8 cellular contexts compared by ENCODE assay signal in the genomic region with DNA sequence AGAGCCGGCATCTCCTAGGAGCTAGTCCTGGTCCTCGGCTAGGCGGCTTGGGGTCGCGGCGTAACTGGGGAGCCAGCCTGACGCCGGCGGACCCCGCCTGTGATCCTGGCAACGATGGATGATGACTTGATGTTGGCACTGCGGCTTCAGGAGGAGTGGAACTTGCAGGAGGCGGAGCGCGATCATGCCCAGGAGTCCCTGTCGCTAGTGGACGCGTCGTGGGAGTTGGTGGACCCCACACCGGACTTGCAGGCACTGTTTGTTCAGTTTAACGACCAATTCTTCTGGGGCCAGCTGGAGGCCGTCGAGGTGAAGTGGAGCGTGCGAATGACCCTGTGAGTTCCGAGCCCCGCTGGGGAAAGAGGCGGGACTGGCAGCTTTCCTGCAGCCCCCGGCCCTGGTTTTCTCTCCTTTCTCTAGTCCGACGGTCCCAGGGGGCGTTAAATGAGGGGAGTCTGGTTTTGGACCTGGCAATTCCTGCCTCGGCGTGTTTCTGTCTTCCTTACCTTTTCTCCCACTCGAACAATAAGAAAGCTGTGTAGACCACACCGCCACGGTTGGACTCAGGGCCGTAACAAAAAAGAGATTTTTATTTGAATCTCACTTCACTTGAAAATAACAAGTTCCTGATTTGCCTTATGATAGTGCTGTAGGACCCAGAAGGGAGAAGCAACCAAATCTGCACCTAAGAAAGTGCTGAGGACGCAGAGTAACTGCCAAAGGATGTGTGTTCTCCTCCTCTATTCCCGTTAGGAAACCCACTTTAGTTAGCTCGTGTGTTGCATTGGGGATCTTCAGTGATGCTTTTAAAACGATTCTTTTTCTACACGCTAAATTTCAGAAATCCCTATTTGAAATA. TPM values are rescaled to one million over a fixed set of nuclear protein-coding genes. Genes with fewer than 3 reads are reported as not detected.
DNase-seq lines count a peak whose midpoint lies in the region; TF ChIP-seq lines count a peak whose summit lies in the region.

Gene SPRTN (plus strand): TSS at position 24 of the 859 bp plus-strand sequence. CDS start 91 bp downstream, at position 115.

- dilution Hi-C loops in mammary epithelial cell (cut with HindIII; ENCODE audit: low sequenced_read_pairs) = loop anchor here (5.0 kb wide), 1 partner anchor 79 kb away; no protein-coding TSS in a partner anchor

- WGBS in mammary epithelial cell (ENCODE audit: low coverage, missing lambda C conversion rate) = 0% methylated on average over 19 of the region's 43 CpGs

- no peak for TF ChIP-seq CTCF in mammary epithelial cell (conservative IDR thresholded peaks at IDR 0.05 in 1 of 2, IDR thresholded peaks at IDR 0.05 in 1 of 2; ENCODE audit: extremely low read depth in 1 of 2, insufficient read depth in 1 of 2, low read depth in 1 of 2, low read length in 2 of 2)

- no peaks in the 10 kb centered on the region for H4K20me1 ChIP-seq in mammary epithelial cell (ENCODE audit: insufficient read depth, low read length)

- BruUV-seq in mammary epithelial cell (replicated peaks; lab: Mats Ljungman, UMichigan) = TSS peak; percentile 69

- peak; percentile 62 for DNase-seq in DMS 273 (lab: John Stamatoyannopoulos, UW; ENCODE audit: unreplicated experiment)
- DNase-seq in DMS 273 treated with DMSO at 0.1 percent for 48 hours (lab: John Stamatoyannopoulos, UW) = no peak
- peak in 1 of 2 experiments; percentile 28 for DNase-seq in HAP-1 (ENCODE audit: low spot score in 2 of 2)
- peak; percentile 80 for DNase-seq in NCI-H146 (lab: John Stamatoyannopoulos, UW)
- DNase-seq in mammary epithelial cell = peak; percentile 11
- DNase-seq in left kidney (ENCODE audit: low read depth, low spot score) = peak; percentile 18
- peak in 5 of 49 donors; percentile 47 to 58 (median 54) for DNase-seq in substantia nigra (lab: John Stamatoyannopoulos, UW)
- DNase-seq in NK-92 treated with Interleukin-12 subunit alpha and Interleukin-12 subunit beta, amount 100 ng/mL, for 24 hours (lab: John Stamatoyannopoulos, UW) = no peak

- H3K9ac ChIP-seq in mammary epithelial cell (ENCODE audit: insufficient read depth, low read length) = peak within 1 kb of the TSS; percentile 99

- intact Hi-C loops in mammary epithelial cell (cut with micrococcal nuclease) = loop anchor here (10.0 kb wide), 2 partner anchors 544 to 694 kb away; partner anchors contain the start of gene COG2

- H3K36me3 ChIP-seq in HAP-1 (replicated peaks) = peaks cover 22% of the 10 kb centered on the region
- peaks cover 6% of the 10 kb centered on the region for H3K36me3 ChIP-seq in mammary epithelial cell (ENCODE audit: insufficient read depth, low read length)

- peaks cover 86% of the 10 kb centered on the region for H3K79me2 ChIP-seq in mammary epithelial cell (ENCODE audit: insufficient read depth, low read length)

- peak within 1 kb of the TSS; percentile 96 for H2AFZ ChIP-seq in mammary epithelial cell (ENCODE audit: low read depth, low read length)

- H3K4me1 ChIP-seq in HAP-1 (peaks cover 4% of the 10 kb centered on the region), mammary epithelial cell (ENCODE audit: insufficient read depth, low read length) (peaks cover 28% of the 10 kb centered on the region)

- in situ Hi-C loops in HAP-1 (cut with MboI; ENCODE audit: low sequenced_read_pairs) (no loop called here), mammary epithelial cell (cut with MboI; ENCODE audit: low sequenced_read_pairs in 2 of 2) (no loop called here)

- peak within 1 kb of the TSS; percentile 98 for H3K4me2 ChIP-seq in mammary epithelial cell (ENCODE audit: insufficient read depth, low read depth, low read length)

- peak within 1 kb of the TSS; percentile 79 for H3K4me3 ChIP-seq in HAP-1
- H3K4me3 ChIP-seq in mammary epithelial cell (replicated peaks in 1 of 3; ENCODE audit: insufficient read depth in 1 of 3, low read depth in 2 of 3, low read length in 3 of 3) = peak within 1 kb of the TSS; percentile 62 to 99 (median 88)

- H3K27ac ChIP-seq in mammary epithelial cell (ENCODE audit: insufficient read depth, low read depth, low read length) = peak within 1 kb of the TSS; percentile 97
- H3K27ac ChIP-seq in substantia nigra (ENCODE audit: low read depth, low read length, poor library complexity, severe bottlenecking) = peak within 1 kb of the TSS; percentile 79

- no peaks in the 10 kb centered on the region for H3K27me3 ChIP-seq in HAP-1 (ENCODE audit: low read depth)
- no peaks in the 10 kb centered on the region for H3K27me3 ChIP-seq in mammary epithelial cell (ENCODE audit: insufficient read depth, low read length)

- no peaks in the 10 kb centered on the region for H3K9me3 ChIP-seq in HAP-1
- no peaks in the 10 kb centered on the region for H3K9me3 ChIP-seq in mammary epithelial cell (replicated peaks; ENCODE audit: insufficient read depth, low read length)

- CTCF ChIA-PET in mammary epithelial cell (lab: Charles Lee; ENCODE audit: low non-redundant PET) = interaction anchor here (0.6 kb wide), 1 partner anchor 96 kb away, joined by 3 read pairs; no protein-coding TSS in a partner anchor

RNA-seq across cellular contexts. Expression of gene SPRTN, which starts in this region (rescaled TPM):
- total RNA-seq in mammary epithelial cell = 10 to 100 TPM; 17.1 to 24.3 TPM
- 13.9 TPM for polyA plus RNA-seq in mammary epithelial cell
- 4.8 TPM for polyA minus RNA-seq in mammary epithelial cell

Comparison
In these comparisons a context has a peak if more than half of its experiments do, and no peak if none do; other contexts are left out.
1. DNase-seq: peak in DMS 273 (single experiment), NCI-H146 (single experiment), mammary epithelial cell (single experiment) and left kidney (single experiment); none in DMS 273 treated with DMSO at 0.1 percent for 48 hours (single experiment) and NK-92 treated with Interleukin-12 subunit alpha and Interleukin-12 subunit beta, amount 100 ng/mL, for 24 hours (single experiment).